Comparison of ENCODE assay signal across 34 cellular contexts in the genomic region with DNA sequence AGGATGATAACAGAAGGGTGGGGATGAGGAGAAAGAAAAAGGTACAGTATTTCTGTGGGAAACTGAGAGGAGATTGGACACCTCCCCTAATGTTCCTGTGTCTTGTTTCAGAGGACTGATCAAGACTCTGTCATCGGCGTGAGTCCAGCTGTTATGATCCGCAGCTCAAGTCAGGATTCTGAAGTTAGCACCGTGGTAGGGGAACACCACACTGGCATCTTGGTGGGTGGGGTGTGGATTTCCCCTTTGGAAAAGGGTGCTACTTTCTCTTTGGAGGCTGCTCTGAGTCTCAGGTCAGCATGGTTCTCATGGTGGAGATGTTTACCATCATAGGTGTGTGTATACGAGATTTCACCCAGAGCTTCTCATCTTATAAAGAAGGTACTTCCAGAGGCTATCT. TPM values are rescaled to one million over a fixed set of nuclear protein-coding genes. Genes with fewer than 3 reads are reported as not detected.
"Had no signal": no experiment of that assay in that cellular context is flagged by ENCODE, and none has a peak within 500 bp of the region (broad histone marks: within the 10 kb centered on the region; RNA-seq: fewer than 3 reads in every experiment).

No MANE protein-coding gene starts in this region.

- H3K4me1 Mint-ChIP-seq: activated CD4-positive, alpha-beta memory T cell treated with anti-CD3 and anti-CD28 coated beads, Interleukin-2, amount 10 ng/mL, durations not matched to agents 7 days and 5 days; naive thymus-derived CD4-positive, alpha-beta T cell; neural progenitor cell; stimulated activated naive B cell treated with anti-CD40 and anti-IgM and Interleukin-4, amounts not matched to agents 10 μg/mL and 1 μg/mL and 100 μg/mL, for 72 hours had no signal

- H3K4me3 ChIP-seq: adrenal gland, body of pancreas, gastroesophageal sphincter, hepatocyte, neural progenitor cell, right atrium auricular region, SK-N-MC, smooth muscle cell, tibial nerve had no signal

- ATAC-seq: activated CD4-positive, CD25-positive, alpha-beta regulatory T cell treated with anti-CD3 and anti-CD28 coated beads, Interleukin-2, amount 50 U/mL, for 24 hours; activated naive CD4-positive, alpha-beta T cell treated with anti-CD3 and anti-CD28 coated beads, Interleukin-2, amount 50 U/mL, for 72 hours; body of pancreas; gastroesophageal sphincter; naive thymus-derived CD4-positive, alpha-beta T cell; stimulated activated naive B cell treated with anti-CD40 and anti-IgM and Interleukin-4, amounts not matched to agents 10 μg/mL and 1 μg/mL and 100 μg/mL, for 72 hours had no signal

- H3K9me3 Mint-ChIP-seq: activated naive CD4-positive, alpha-beta T cell treated with anti-CD3 and anti-CD28 coated beads, Interleukin-2, amount 50 U/mL, for 72 hours had no signal

- H3K27me3 Mint-ChIP-seq: activated CD4-positive, alpha-beta memory T cell treated with anti-CD3 and anti-CD28 coated beads, Interleukin-2, amount 10 ng/mL, durations not matched to agents 7 days and 5 days; activated CD4-positive, alpha-beta T cell treated with anti-CD3 and anti-CD28 coated beads, Interleukin-2, amount 10 ng/mL, durations not matched to agents 7 days and 5 days; naive thymus-derived CD4-positive, alpha-beta T cell; stimulated activated naive B cell treated with anti-CD40 and anti-IgM and Interleukin-4, amounts not matched to agents 10 μg/mL and 1 μg/mL and 100 μg/mL, for 72 hours had no signal

- H3K27ac Mint-ChIP-seq: activated CD4-positive, alpha-beta memory T cell treated with anti-CD3 and anti-CD28 coated beads, Interleukin-2, amount 10 ng/mL, durations not matched to agents 7 days and 5 days; activated CD4-positive, alpha-beta T cell treated with anti-CD3 and anti-CD28 coated beads, Interleukin-2, amount 10 ng/mL, durations not matched to agents 7 days and 5 days; neural progenitor cell; stimulated activated naive B cell treated with anti-CD40 and anti-IgM and Interleukin-4, amounts not matched to agents 10 μg/mL and 1 μg/mL and 100 μg/mL, for 72 hours; T-helper 1 cell treated with Interleukin-12 subunit alpha and Interleukin-12 subunit beta and Interleukin-4 antibody, amounts not matched to agents 30 μg/mL and 1 μg/mL, for 36 hours had no signal

- H3K4me3 Mint-ChIP-seq: activated CD4-positive, alpha-beta memory T cell treated with anti-CD3 and anti-CD28 coated beads, Interleukin-2, amount 10 ng/mL, durations not matched to agents 7 days and 5 days; activated CD4-positive, alpha-beta T cell treated with anti-CD3 and anti-CD28 coated beads, Interleukin-2, amount 10 ng/mL, durations not matched to agents 7 days and 5 days; naive thymus-derived CD4-positive, alpha-beta T cell; neural progenitor cell; stimulated activated naive B cell treated with anti-CD40 and anti-IgM and Interleukin-4, amounts not matched to agents 10 μg/mL and 1 μg/mL and 100 μg/mL, for 72 hours; T-helper 1 cell treated with Interleukin-12 subunit alpha and Interleukin-12 subunit beta and Interleukin-4 antibody, amounts not matched to agents 30 μg/mL and 1 μg/mL, for 36 hours had no signal

- DNase-seq: activated CD4-positive, alpha-beta memory T cell treated with anti-CD3 and anti-CD28 coated beads, Interleukin-2, amount 10 ng/mL, durations not matched to agents 7 days and 5 days; activated CD4-positive, alpha-beta T cell treated with anti-CD3 and anti-CD28 coated beads, Interleukin-2, amount 10 ng/mL, durations not matched to agents 7 days and 5 days; activated CD8-positive, alpha-beta memory T cell treated with anti-CD3 and anti-CD28 coated beads, Interleukin-2, amount 50 U/mL, for 48 hours; activated effector memory CD4-positive, alpha-beta T cell treated with anti-CD3 and anti-CD28 coated beads, Interleukin-2, amount 50 U/mL, for 16 hours; aorta; body of pancreas; cortex of kidney; islet precursor cell; mammary epithelial cell; midbrain; naive thymus-derived CD4-positive, alpha-beta T cell; occipital lobe; stimulated activated CD4-positive, alpha-beta T cell treated with anti-CD3 and anti-CD28 coated beads, Interleukin-1b, Interleukin-23, amount 100 ng/mL, for 48 hours; stimulated activated CD4-positive, alpha-beta T cell treated with anti-CD3 and anti-CD28 coated beads, Interleukin-4, amount 100 ng/mL, for 4 hours; stimulated activated CD8-positive, alpha-beta memory T cell treated with anti-CD3 and anti-CD28 coated beads, Interleukin-4, amount 100 ng/mL, for 48 hours; stimulated activated naive B cell treated with anti-CD40 and anti-IgM and Interleukin-4, amounts not matched to agents 10 μg/mL and 1 μg/mL and 100 μg/mL, for 72 hours; T1000; WERI-Rb-1 had no signal

- H3K27ac ChIP-seq: adrenal gland, body of pancreas, gastroesophageal sphincter, hepatocyte, neural progenitor cell, right atrium auricular region, SK-N-MC, tibial nerve had no signal

RNA-seq across cellular contexts. Expression of a gene that starts 57.1 kb away (rescaled TPM):
- total RNA-seq: activated CD4-positive, alpha-beta memory T cell treated with anti-CD3 and anti-CD28 coated beads, Interleukin-2, amount 10 ng/mL, durations not matched to agents 7 days and 5 days; activated CD4-positive, alpha-beta T cell treated with anti-CD3 and anti-CD28 coated beads, Interleukin-2, amount 10 ng/mL, durations not matched to agents 7 days and 5 days; activated naive CD4-positive, alpha-beta T cell treated with anti-CD3 and anti-CD28 coated beads, Interleukin-2, amount 50 U/mL, for 72 hours; body of pancreas; endothelial cell of umbilical vein; fibroblast of lung; fibroblast of villous mesenchyme; mammary epithelial cell; occipital lobe; pulmonary artery endothelial cell; smooth muscle cell; temporal lobe had no signal
